Comparison of ENCODE assay signal across 18 cellular contexts in genomic region chr1:117576236-117576635, GRCh38. TPM values are rescaled to one million over a fixed set of nuclear protein-coding genes. Genes with fewer than 3 reads are reported as not detected.
A peak's percentile ranks its signal among the peaks of the same experiment; 100 is the strongest.
DNase-seq lines count a peak whose midpoint lies in the region; ATAC-seq, FAIRE-seq and TF ChIP-seq lines count a peak whose summit lies in the region.
"Had no signal": no experiment of that assay in that cellular context is flagged by ENCODE, and none has a peak within 500 bp of the region (broad histone marks: within the 10 kb centered on the region; RNA-seq: fewer than 3 reads in every experiment).

No MANE protein-coding gene starts in this region.

- no peak overlapping the region for H2AFZ ChIP-seq in K562 (ENCODE audit: low read depth, low read length)

- H3K27me3 ChIP-seq in K562 (ENCODE audit: control insufficient read depth in 2 of 2, insufficient read depth in 2 of 2, low read length in 2 of 2) (no peaks in the 10 kb centered on the region), transverse colon (no peaks in the 10 kb centered on the region), mesendoderm (ENCODE audit: insufficient read depth, low read length, poor library complexity) (no peaks in the 10 kb centered on the region)
- H3K27me3 ChIP-seq: BLaER1 treated with 17β-estradiol and CSF1 and Interleukin-3, amounts not matched to agents 10 nM and 100 nM had no signal

- intact Hi-C loops in K562 (cut with micrococcal nuclease) (no loop called here), transverse colon (cut with DNase I; ENCODE audit: low total_unique reads) (no loop called here), posterior vena cava (cut with DNase I) (no loop called here)

- peak overlapping the region; percentile 26 for H3K27ac Mint-ChIP-seq in activated naive CD8-positive, alpha-beta T cell treated with anti-CD3 and anti-CD28 coated beads, Interleukin-2, amount 10 ng/mL, durations not matched to agents 7 days and 5 days
- no peak overlapping the region for H3K27ac Mint-ChIP-seq in activated naive CD8-positive, alpha-beta T cell treated with anti-CD3 and anti-CD28 coated beads for 36 hours
- H3K27ac Mint-ChIP-seq in neural crest cell (ENCODE audit: unreplicated experiment) = peak overlapping the region; percentile 27

- TF ChIP-seq CTCF in K562 (IDR thresholded peaks at IDR 0.05 in 2 of 3, conservative IDR thresholded peaks at IDR 0.05 in 1 of 3; ENCODE audit: insufficient read depth in 2 of 3, low read depth in 1 of 3, low read length in 3 of 3) = no peak
- TF ChIP-seq CTCF in neural crest cell (conservative IDR thresholded peaks at IDR 0.05) = no peak
- TF ChIP-seq CTCF in transverse colon (IDR thresholded peaks at IDR 0.05) = no peak

- H3K4ac ChIP-seq in mesendoderm (ENCODE audit: low read depth, low read length) = no peak overlapping the region

- CTCF ChIA-PET in K562 (lab: Yijun Ruan, JAX; ENCODE audit: low intra/inter-chr PET ratio) = no interaction called here

- H3K4me2 ChIP-seq in K562 (ENCODE audit: insufficient read depth, low read length) = no peak overlapping the region
- H3K4me2 ChIP-seq in mesendoderm (ENCODE audit: low read length) = no peak overlapping the region
- H3K4me2 ChIP-seq: BLaER1 treated with 17β-estradiol and CSF1 and Interleukin-3, amounts not matched to agents 10 nM and 100 nM had no signal

- no peak overlapping the region for H3K56ac ChIP-seq in mesendoderm (ENCODE audit: low read length)

- H3K79me1 ChIP-seq in mesendoderm (ENCODE audit: low read length) = no peaks in the 10 kb centered on the region

- H3K18ac ChIP-seq in mesendoderm (ENCODE audit: low read length) = no peak overlapping the region

- H3K4me1 ChIP-seq in K562 (replicated peaks in 1 of 2; ENCODE audit: control insufficient read depth in 2 of 2, insufficient read depth in 2 of 2, low read length in 2 of 2) = peaks cover 3 to 4% of the 10 kb centered on the region in 2 experiments; a peak in 3 of 5 replicates
- peaks cover 0 to 19% (median 9%) of the 10 kb centered on the region in 4 donors for H3K4me1 ChIP-seq in transverse colon
- no peaks in the 10 kb centered on the region for H3K4me1 ChIP-seq in mesendoderm (ENCODE audit: control insufficient read depth, low read depth, low read length)
- H3K4me1 ChIP-seq: BLaER1 treated with 17β-estradiol and CSF1 and Interleukin-3, amounts not matched to agents 10 nM and 100 nM had no signal

- no peaks in the 10 kb centered on the region for H3K9me1 ChIP-seq in K562 (ENCODE audit: control insufficient read depth, insufficient read depth, low read length)

- no peaks in the 10 kb centered on the region for H4K20me1 ChIP-seq in K562 (replicated peaks; ENCODE audit: control insufficient read depth, insufficient read depth, low read length)
- H4K20me1 ChIP-seq: BLaER1 treated with 17β-estradiol and CSF1 and Interleukin-3, amounts not matched to agents 10 nM and 100 nM had no signal

- no peak overlapping the region for H2BK5ac ChIP-seq in mesendoderm (ENCODE audit: low read length)

- no peaks in the 10 kb centered on the region for H3K36me3 Mint-ChIP-seq in activated naive CD8-positive, alpha-beta T cell treated with anti-CD3 and anti-CD28 coated beads, Interleukin-2, amount 10 ng/mL, durations not matched to agents 7 days and 5 days
- no peaks in the 10 kb centered on the region for H3K36me3 Mint-ChIP-seq in activated naive CD8-positive, alpha-beta T cell treated with anti-CD3 and anti-CD28 coated beads for 36 hours
- H3K36me3 Mint-ChIP-seq in neural crest cell (ENCODE audit: low read depth) = no peaks in the 10 kb centered on the region
- H3K36me3 Mint-ChIP-seq: CD4-positive, alpha-beta memory T cell had no signal

- no peak for TF ChIP-seq POLR2A in K562 (conservative IDR thresholded peaks at IDR 0.05)
- TF ChIP-seq POLR2A in transverse colon (IDR thresholded peaks at IDR 0.05) = no peak

- no peaks in the 10 kb centered on the region for H3K79me2 ChIP-seq in K562 (ENCODE audit: control insufficient read depth, insufficient read depth, low read length)
- no peaks in the 10 kb centered on the region for H3K79me2 ChIP-seq in mesendoderm (ENCODE audit: control insufficient read depth, insufficient read depth, low read length)

- H3K36me3 ChIP-seq in K562 (ENCODE audit: control insufficient read depth, insufficient read depth, low read length) = no peaks in the 10 kb centered on the region
- H3K36me3 ChIP-seq in transverse colon = no peaks in the 10 kb centered on the region
- H3K36me3 ChIP-seq in mesendoderm (ENCODE audit: control insufficient read depth, insufficient read depth, low read length) = no peaks in the 10 kb centered on the region
- H3K36me3 ChIP-seq: BLaER1 treated with 17β-estradiol and CSF1 and Interleukin-3, amounts not matched to agents 10 nM and 100 nM had no signal

- FAIRE-seq in K562 (lab: Jason Lieb, UNC) = no peak
- FAIRE-seq: GM12892, HepG2, HTR-8/SVneo had no signal

- ATAC-seq in activated naive CD8-positive, alpha-beta T cell treated with anti-CD3 and anti-CD28 coated beads, Interleukin-2, amount 10 ng/mL, durations not matched to agents 7 days and 5 days (ENCODE audit: low read depth) = no peak
- peak; percentile 25; the same call in 2 of the 3 replicates for ATAC-seq in K562
- ATAC-seq: HCT116, HepG2 had no signal

- H4K8ac ChIP-seq in mesendoderm (ENCODE audit: low read depth, low read length) = no peak overlapping the region

- TF ChIP-seq EP300 in K562 (IDR thresholded peaks at IDR 0.05; ENCODE audit: low read length) = no peak
- TF ChIP-seq EP300 in transverse colon (IDR thresholded peaks at IDR 0.05; ENCODE audit: low read depth) = no peak

- no peak overlapping the region for H2BK15ac ChIP-seq in mesendoderm (replicated peaks; ENCODE audit: low read depth)

- BruUV-seq in K562 (replicated peaks; lab: Mats Ljungman, UMichigan) = no TSS peak

- POLR2A ChIA-PET in activated naive CD8-positive, alpha-beta T cell treated with anti-CD3 and anti-CD28 coated beads, Interleukin-2, amount 10 ng/mL, durations not matched to agents 7 days and 5 days (lab: Charles Lee) = no interaction called here
- POLR2A ChIA-PET in K562 (lab: Yijun Ruan, JAX) = interaction anchor here (0.6 to 1.1 kb wide), 2 partner anchors 25 to 89 kb away, joined by 3 to 4 read pairs; no protein-coding TSS in a partner anchor

- no peak overlapping the region for H3K27ac ChIP-seq in K562 (ENCODE audit: extremely low read depth, low read depth, low read length)
- no peak overlapping the region for H3K27ac ChIP-seq in transverse colon
- no peak overlapping the region for H3K27ac ChIP-seq in mesendoderm (ENCODE audit: low read depth, low read length)
- H3K27ac ChIP-seq: BLaER1 treated with 17β-estradiol and CSF1 and Interleukin-3, amounts not matched to agents 10 nM and 100 nM had no signal

- peaks cover 18% of the 10 kb centered on the region for H3K4me1 Mint-ChIP-seq in activated naive CD8-positive, alpha-beta T cell treated with anti-CD3 and anti-CD28 coated beads, Interleukin-2, amount 10 ng/mL, durations not matched to agents 7 days and 5 days
- peaks cover 10% of the 10 kb centered on the region for H3K4me1 Mint-ChIP-seq in activated naive CD8-positive, alpha-beta T cell treated with anti-CD3 and anti-CD28 coated beads for 36 hours
- peaks cover 4% of the 10 kb centered on the region for H3K4me1 Mint-ChIP-seq in neural crest cell

- H2AK5ac ChIP-seq in mesendoderm (ENCODE audit: low read length) = no peak overlapping the region

- WGBS in K562 (ENCODE audit: insufficient coverage, low coverage, missing lambda C conversion rate) = 10% methylated on average over 3 of the region's 3 CpGs
- 94% methylated on average over 3 of the region's 3 CpGs; no CpG with 5 or more reads in 1 of the 2 donors for WGBS in transverse colon (ENCODE audit: low coverage in 1 of 2), 2 donors
- no CpG with 5 or more reads among the region's 3 CpGs for whole genome bisulfite sequencing in mesendoderm (ENCODE audit: extremely low coverage, insufficient coverage, low lambda C conversion rate)

- no peak for DNase-seq in activated naive CD8-positive, alpha-beta T cell treated with anti-CD3 and anti-CD28 coated beads, Interleukin-2, amount 10 ng/mL, durations not matched to agents 7 days and 5 days
- DNase-seq in activated naive CD8-positive, alpha-beta T cell treated with anti-CD3 and anti-CD28 coated beads for 36 hours = no peak
- DNase-seq in K562 (ENCODE audit: extremely low read depth in 1 of 4, low spot score in 3 of 4) (no peak), neural crest cell (ENCODE audit: low read depth, low spot score) (no peak), transverse colon (peak; percentile 3), mesendoderm (no peak), activated gamma-delta T cell treated with Interleukin-2 at 50 U/mL for 16 hours (no peak), posterior vena cava (ENCODE audit: low spot score) (no peak)
- DNase-seq: ACHN; CD4-positive, alpha-beta memory T cell; DMS153; DMS79 treated with DMSO at 0.1 percent for 48 hours; GDM1 had no signal

- in situ Hi-C loops in K562 (cut with MboI) (no loop called here), transverse colon (cut with MboI; ENCODE audit: low pct_ligation_motif_present in 1 of 4, low pct_unique_long_range_greater_than_20kb in 1 of 4, low sequenced_read_pairs in 3 of 4) (no loop called here)

- H3K9ac ChIP-seq in K562 (ENCODE audit: insufficient read depth in 1 of 2, low read depth in 2 of 2, low read length in 2 of 2) = peak overlapping the region in 1 of 2 experiments; percentile 11; a peak in 1 of 4 replicates
- H3K9ac ChIP-seq in mesendoderm (ENCODE audit: low read length) = no peak overlapping the region
- H3K9ac ChIP-seq: BLaER1 treated with 17β-estradiol and CSF1 and Interleukin-3, amounts not matched to agents 10 nM and 100 nM had no signal

- no peak overlapping the region for H3K4me3 Mint-ChIP-seq in activated naive CD8-positive, alpha-beta T cell treated with anti-CD3 and anti-CD28 coated beads, Interleukin-2, amount 10 ng/mL, durations not matched to agents 7 days and 5 days
- H3K4me3 Mint-ChIP-seq in activated naive CD8-positive, alpha-beta T cell treated with anti-CD3 and anti-CD28 coated beads for 36 hours = no peak overlapping the region
- H3K4me3 Mint-ChIP-seq in neural crest cell = no peak overlapping the region
- H3K4me3 Mint-ChIP-seq: CD4-positive, alpha-beta memory T cell had no signal

- peaks cover 2% of the 10 kb centered on the region for H3K27me3 Mint-ChIP-seq in activated naive CD8-positive, alpha-beta T cell treated with anti-CD3 and anti-CD28 coated beads, Interleukin-2, amount 10 ng/mL, durations not matched to agents 7 days and 5 days
- no peaks in the 10 kb centered on the region for H3K27me3 Mint-ChIP-seq in activated naive CD8-positive, alpha-beta T cell treated with anti-CD3 and anti-CD28 coated beads for 36 hours
- no peaks in the 10 kb centered on the region for H3K27me3 Mint-ChIP-seq in neural crest cell (ENCODE audit: low read depth)
- H3K27me3 Mint-ChIP-seq: CD4-positive, alpha-beta memory T cell had no signal

- no peaks in the 10 kb centered on the region for H3K9me3 Mint-ChIP-seq in activated naive CD8-positive, alpha-beta T cell treated with anti-CD3 and anti-CD28 coated beads, Interleukin-2, amount 10 ng/mL, durations not matched to agents 7 days and 5 days
- H3K9me3 Mint-ChIP-seq in activated naive CD8-positive, alpha-beta T cell treated with anti-CD3 and anti-CD28 coated beads for 36 hours = no peaks in the 10 kb centered on the region
- H3K9me3 Mint-ChIP-seq in neural crest cell = no peaks in the 10 kb centered on the region
- H3K9me3 Mint-ChIP-seq: CD4-positive, alpha-beta memory T cell had no signal

- no peak overlapping the region for H2BK120ac ChIP-seq in mesendoderm (ENCODE audit: low read depth, low read length)

- H3K23ac ChIP-seq in mesendoderm (ENCODE audit: low read length) = no peak overlapping the region

- no peak for TF ChIP-seq RAD21 in K562 (CRISPR knock-in tag; conservative IDR thresholded peaks at IDR 0.05 in 1 of 2, IDR thresholded peaks at IDR 0.05 in 1 of 2)

- H3K4me3 ChIP-seq in K562 = no peak overlapping the region
- no peak overlapping the region for H3K4me3 ChIP-seq in transverse colon
- no peak overlapping the region for H3K4me3 ChIP-seq in mesendoderm (ENCODE audit: low read length)
- H3K4me3 ChIP-seq: BLaER1 treated with 17β-estradiol and CSF1 and Interleukin-3, amounts not matched to agents 10 nM and 100 nM had no signal

- no peaks in the 10 kb centered on the region for H3K9me3 ChIP-seq in K562 (replicated peaks; ENCODE audit: control insufficient read depth, insufficient read depth, low read depth, low read length)
- no peaks in the 10 kb centered on the region for H3K9me3 ChIP-seq in transverse colon
- H3K9me3 ChIP-seq: BLaER1 treated with 17β-estradiol and CSF1 and Interleukin-3, amounts not matched to agents 10 nM and 100 nM had no signal

- no peak overlapping the region for H4K5ac ChIP-seq in mesendoderm (ENCODE audit: low read length)

RNA-seq across cellular contexts. Expression of gene TENT5C, which starts 29.6 kb away (rescaled TPM):
- total RNA-seq in activated naive CD8-positive, alpha-beta T cell treated with anti-CD3 and anti-CD28 coated beads, Interleukin-2, amount 10 ng/mL, durations not matched to agents 7 days and 5 days = 10 to 100 TPM; 18.4 to 18.8 TPM
- total RNA-seq in activated naive CD8-positive, alpha-beta T cell treated with anti-CD3 and anti-CD28 coated beads for 36 hours = 1 to 10 TPM; 4.2 TPM
- 12.1 and 13.3 TPM in 2 replicates for total RNA-seq in K562 (2011; cell fraction: chromatin; rRNA removed; ENCODE audit: low replicate concordance)
- total RNA-seq in K562 (2011; cell fraction: nucleolus; rRNA removed) = 8.7 and 8.8 TPM in 2 replicates
- 11.4 and 17.1 TPM in 2 replicates for total RNA-seq in K562 (2011; cell fraction: nucleoplasm; rRNA removed)
- 1.8 and 3.6 TPM in 2 replicates for total RNA-seq in K562 (2014; rRNA removed)
- 4.5 and 5.2 TPM in 2 replicates for total RNA-seq in K562 (2014; rRNA removed; fragmentation: Illumina TruSeq; extraction: Trizol)
- 2.5 and 2.8 TPM in 2 replicates for total RNA-seq in K562 (2015; rRNA removed; fragmentation: Illumina TruSeq; extraction: Trizol)
- 7.1 and 7.7 TPM in 2 replicates for total RNA-seq in K562 (2021)
- 7.7 and 8.2 TPM in 2 replicates for polyA plus RNA-seq in K562 (2011; rRNA removed)
- 4.5 and 7.5 TPM in 2 replicates for polyA plus RNA-seq in K562 (2011; cell fraction: cytosol; rRNA removed)
- 3.9 and 5.1 TPM in 2 replicates for polyA plus RNA-seq in K562 (2011; cell fraction: nucleus; rRNA removed)
- 2.4 and 3.7 TPM in 2 replicates for polyA plus RNA-seq in K562 (2012)
- polyA plus RNA-seq in K562 (2014; fragmentation: Illumina TruSeq; extraction: Trizol) = 3.4 and 4.0 TPM in 2 replicates
- 1 to 10 TPM; 3.8 to 5.0 TPM for polyA plus RNA-seq in K562 (2014; fragmentation: Nextera tagmentation; extraction: Ambion mirVana)
- polyA plus RNA-seq in K562 (2014; rRNA removed) = 2.8 and 2.9 TPM in 2 replicates
- polyA minus RNA-seq in K562 (2011; rRNA and poly(A)+ RNA removed) = 26.9 and 28.8 TPM in 2 replicates
- 11.0 and 11.5 TPM in 2 replicates for polyA minus RNA-seq in K562 (2011; cell fraction: cytosol; rRNA and poly(A)+ RNA removed)
- 7.1 and 12.4 TPM in 2 replicates for polyA minus RNA-seq in K562 (2011; cell fraction: nucleus; rRNA and poly(A)+ RNA removed)
- 1.3 and 1.4 TPM in 2 replicates for total RNA-seq in neural crest cell
- total RNA-seq in transverse colon = 10 to 100 TPM in 3 of 4 donors, 1 to 10 TPM in 1; 3.4 to 30.8 (median 18.1) TPM
- 0.18 TPM for polyA plus RNA-seq in mesendoderm (2013, experiment 1 of 2)
- polyA plus RNA-seq in mesendoderm (2013, experiment 2 of 2) = 0.22 TPM
- total RNA-seq in posterior vena cava = 10 to 100 TPM in 1 of 2 donors, 1 to 10 TPM in 1; 3.6 to 12.4 TPM
